7 cellular contexts compared by ENCODE assay signal in genomic region chr1:204493882-204494280, GRCh38. TPM values are rescaled to one million over a fixed set of nuclear protein-coding genes. Genes with fewer than 3 reads are reported as not detected.
DNase-seq lines count a peak whose midpoint lies in the region; ATAC-seq, FAIRE-seq and TF ChIP-seq lines count a peak whose summit lies in the region.

No MANE protein-coding gene starts in this region.

- FAIRE-seq in GM12891 (lab: Jason Lieb, UNC) = peak; percentile 20

- ATAC-seq in central memory CD8-positive, alpha-beta T cell (replicated peaks; ENCODE audit: extremely low read depth, poor library complexity, severe bottlenecking) = peak; percentile 52

- H3K4me3 Mint-ChIP-seq in central memory CD8-positive, alpha-beta T cell = peak overlapping the region; percentile 93

- peaks cover 18% of the 10 kb centered on the region for H3K36me3 Mint-ChIP-seq in central memory CD8-positive, alpha-beta T cell (ENCODE audit: insufficient read depth)

- peaks cover 51% of the 10 kb centered on the region for H3K4me1 Mint-ChIP-seq in central memory CD8-positive, alpha-beta T cell

- POLR2A ChIA-PET in HEK293T (lab: Yijun Ruan, JAX) = interaction anchor here (1.0 to 3.0 kb wide), 9 partner anchors 13 to 84 kb away, joined by 3 to 30 read pairs (median 4); partner anchors contain the start of gene MDM4

- H3K9me3 Mint-ChIP-seq in central memory CD8-positive, alpha-beta T cell = no peaks in the 10 kb centered on the region

- TF ChIP-seq POLR2A in GM12891 (IDR thresholded peaks at IDR 0.05; ENCODE audit: low read depth, low read length) = no peak

- H3K27ac Mint-ChIP-seq in central memory CD8-positive, alpha-beta T cell (ENCODE audit: low read depth) = peak overlapping the region; percentile 95

- H3K27me3 Mint-ChIP-seq in central memory CD8-positive, alpha-beta T cell = no peaks in the 10 kb centered on the region

- CTCF ChIA-PET in HEK293T (lab: Yijun Ruan, JAX) = interaction anchor here (0.6 to 3.3 kb wide), 9 partner anchors 9 to 331 kb away, joined by 3 to 23 read pairs (median 3); no protein-coding TSS in a partner anchor

- DNase-seq in GM12891 (ENCODE audit: insufficient read length, low spot score) (no peak), HEK293T (ENCODE audit: extremely low spot score) (peak; percentile 55), MV-4-11 (lab: John Stamatoyannopoulos, UW) (peak; percentile 30), T-helper 9 cell (peak; percentile 48), kidney glomerular epithelial cell (lab: John Stamatoyannopoulos, UW) (peak; percentile 42)
- DNase-seq in central memory CD8-positive, alpha-beta T cell (ENCODE audit: low spot score in 2 of 2) = peak; percentile 37 to 50
- DNase-seq in stimulated activated CD4-positive, alpha-beta T cell treated with anti-CD3 and anti-CD28 coated beads, Interleukin-1b, Interleukin-23, amount 100 ng/mL, for 48 hours = peak; percentile 47

TF ChIP-seq in GM12891, 5 proteins besides CTCF, POLR2A, EP300 and RAD21:
- TF ChIP-seq POU2F2 (IDR thresholded peaks at IDR 0.05; ENCODE audit: low read depth, low read length) (no peak), SPI1 (IDR thresholded peaks at IDR 0.05; ENCODE audit: low read depth, low read length) (no peak), PAX5 (IDR thresholded peaks at IDR 0.05; ENCODE audit: insufficient read depth, low read length, severe bottlenecking) (no peak)

TF ChIP-seq in HEK293T, 16 proteins besides CTCF, POLR2A, EP300 and RAD21:
- no peak for TF ChIP-seq FOXM1 (IDR thresholded peaks at IDR 0.05; ENCODE audit: borderline replicate concordance)
- TF ChIP-seq PKNOX1 (IDR thresholded peaks at IDR 0.05) = no peak
- no peak for TF ChIP-seq CTBP1 (IDR thresholded peaks at IDR 0.05; ENCODE audit: borderline replicate concordance)
- TF ChIP-seq SUZ12 (IDR thresholded peaks at IDR 0.05) = no peak
- no peak for TF ChIP-seq HDGF (IDR thresholded peaks at IDR 0.05; ENCODE audit: borderline replicate concordance)
- no peak for TF ChIP-seq ZNF384 (IDR thresholded peaks at IDR 0.05)
- TF ChIP-seq SP1 (IDR thresholded peaks at IDR 0.05) = no peak
- TF ChIP-seq L3MBTL2 (conservative IDR thresholded peaks at IDR 0.05) = no peak
- no peak for TF ChIP-seq TARDBP (IDR thresholded peaks at IDR 0.05)
- TF ChIP-seq BHLHE40 (IDR thresholded peaks at IDR 0.05; ENCODE audit: borderline replicate concordance) = no peak
- TF ChIP-seq ELF4 (IDR thresholded peaks at IDR 0.05) = no peak
- no peak for TF ChIP-seq FOXA1 (IDR thresholded peaks at IDR 0.05)
- TF ChIP-seq NFRKB (IDR thresholded peaks at IDR 0.05) = no peak
- TF ChIP-seq ARNT (IDR thresholded peaks at IDR 0.05) = no peak
- TF ChIP-seq LEF1 (IDR thresholded peaks at IDR 0.05; ENCODE audit: borderline replicate concordance) = no peak

RNA-seq across cellular contexts. Expression of gene PIK3C2B, which starts 0.7 kb away (rescaled TPM):
- polyA plus RNA-seq in GM12891 (2012; ENCODE audit: low read depth, missing spikeins) = 6.4 TPM

RNA-seq across cellular contexts. Expression of gene MDM4, which starts 22.3 kb away (rescaled TPM):
- 7.0 TPM for polyA plus RNA-seq in GM12891 (2012; ENCODE audit: low read depth, missing spikeins)
